ENCODE assay signal across 29 cellular contexts in genomic region chr2:54650612-54651011, GRCh38.
"Had no signal": no experiment of that assay in that cellular context is flagged by ENCODE, and none has a peak within 500 bp of the region (broad histone marks: within the 10 kb centered on the region; RNA-seq: fewer than 3 reads in every experiment).

No MANE protein-coding gene starts in this region.

- H3K27me3 Mint-ChIP-seq: memory B cell; natural killer cell treated with Interleukin-12 subunit alpha and Interleukin-12 subunit beta and Interleukin-15 and Interleukin-18, amount 100 ng/mL, for 72 hours; progenitor cell of endocrine pancreas; stimulated activated naive CD8-positive, alpha-beta T cell treated with anti-CD3 and anti-CD28 coated beads, Interleukin-15, amount 100 ng/mL, for 72 hours had no signal

- H3K4me2 ChIP-seq: hepatocyte, smooth muscle cell had no signal

- DNase-seq: dorsolateral prefrontal cortex; effector CD4-positive, alpha-beta T cell; endodermal cell; foreskin keratinocyte; heart left ventricle; kidney; stimulated activated CD4-positive, alpha-beta T cell treated with anti-CD3 and anti-CD28 coated beads, Interleukin-12 subunit alpha, Interleukin-12 subunit beta, amount 100 ng/mL, for 4 hours; stimulated activated CD4-positive, alpha-beta T cell treated with anti-CD3 and anti-CD28 coated beads, Interleukin-1b, Interleukin-23, amount 100 ng/mL, for 48 hours; stimulated activated CD4-positive, alpha-beta T cell treated with anti-CD3 and anti-CD28 coated beads, Interleukin-4, amount 100 ng/mL, for 1 hour; stimulated activated CD8-positive, alpha-beta memory T cell treated with anti-CD3 and anti-CD28 coated beads, Interleukin-4, amount 100 ng/mL, for 48 hours; stimulated activated naive CD4-positive, alpha-beta T cell; stimulated activated naive CD8-positive, alpha-beta T cell treated with anti-CD3 and anti-CD28 coated beads, Interleukin-15, amount 100 ng/mL, for 72 hours; thyroid gland; trophoblast cell had no signal

- H3K9me3 ChIP-seq: esophagus muscularis mucosa, gastroesophageal sphincter, heart left ventricle, neutrophil, thyroid gland, vagina had no signal

- H2AFZ ChIP-seq: hepatocyte, parathyroid adenoma had no signal

- H3K9me3 Mint-ChIP-seq: endodermal cell; memory B cell; natural killer cell treated with Interleukin-12 subunit alpha and Interleukin-12 subunit beta and Interleukin-15 and Interleukin-18, amount 100 ng/mL, for 72 hours; neural crest cell; stimulated activated naive CD8-positive, alpha-beta T cell treated with anti-CD3 and anti-CD28 coated beads, Interleukin-15, amount 100 ng/mL, for 72 hours had no signal

- H3K4me1 ChIP-seq: foreskin keratinocyte, parathyroid adenoma, thyroid gland, vagina had no signal

- H3K9ac ChIP-seq: parathyroid adenoma had no signal

- H3K4me3 ChIP-seq: dorsolateral prefrontal cortex, esophagus muscularis mucosa, gastroesophageal sphincter, heart left ventricle, hepatocyte, lung, smooth muscle cell, thyroid gland, vagina had no signal

- FAIRE-seq: endothelial cell of umbilical vein, kidney had no signal

- H3K27ac Mint-ChIP-seq: endodermal cell; memory B cell; natural killer cell treated with Interleukin-12 subunit alpha and Interleukin-12 subunit beta and Interleukin-15 and Interleukin-18, amount 100 ng/mL, for 72 hours; progenitor cell of endocrine pancreas had no signal

- ATAC-seq: foreskin keratinocyte; gastroesophageal sphincter; heart left ventricle; left lobe of liver; natural killer cell treated with Interleukin-12 subunit alpha and Interleukin-12 subunit beta and Interleukin-15 and Interleukin-18, amount 100 ng/mL, for 72 hours; sciatic nerve; stimulated activated naive CD8-positive, alpha-beta T cell treated with anti-CD3 and anti-CD28 coated beads, Interleukin-15, amount 100 ng/mL, for 72 hours had no signal

- H3K4me3 Mint-ChIP-seq: endodermal cell; memory B cell; natural killer cell treated with Interleukin-12 subunit alpha and Interleukin-12 subunit beta and Interleukin-15 and Interleukin-18, amount 100 ng/mL, for 72 hours; neural crest cell; stimulated activated naive CD8-positive, alpha-beta T cell treated with anti-CD3 and anti-CD28 coated beads, Interleukin-15, amount 100 ng/mL, for 72 hours had no signal

- H3K4me1 Mint-ChIP-seq: endodermal cell, neural crest cell had no signal

- H3K27ac ChIP-seq: esophagus muscularis mucosa, foreskin keratinocyte, gastroesophageal sphincter, hepatocyte, neutrophil, parathyroid adenoma, thyroid gland, vagina had no signal

- H3K27me3 ChIP-seq: dorsolateral prefrontal cortex, esophagus muscularis mucosa, foreskin keratinocyte, gastroesophageal sphincter, heart left ventricle, hepatocyte, neutrophil, thyroid gland, vagina had no signal
